23 cellular contexts compared by ENCODE assay signal in the genomic region with DNA sequence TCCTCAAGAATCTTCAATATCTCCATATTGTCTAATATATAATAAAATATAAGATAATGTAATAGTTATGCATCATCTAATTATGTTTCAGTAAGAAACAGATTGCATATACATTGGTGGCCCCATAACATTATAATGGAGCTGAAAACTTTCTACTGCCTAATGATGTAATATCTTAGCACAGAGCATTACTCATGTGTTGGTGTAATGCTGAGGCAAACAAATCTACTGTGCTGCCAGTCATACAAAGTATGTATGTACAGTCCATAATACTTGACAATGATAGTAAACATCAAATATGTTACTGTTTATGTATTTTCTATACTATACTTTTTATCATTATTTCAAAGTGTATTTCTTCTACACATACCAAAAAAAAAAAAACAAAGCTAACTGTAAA.
DNase-seq lines count a peak whose midpoint lies in the region; ATAC-seq, FAIRE-seq and TF ChIP-seq lines count a peak whose summit lies in the region.
"Had no signal": no experiment of that assay in that cellular context is flagged by ENCODE, and none has a peak within 500 bp of the region (broad histone marks: within the 10 kb centered on the region; RNA-seq: fewer than 3 reads in every experiment).

No MANE protein-coding gene starts in this region.

- ATAC-seq in GM12878, result peak; percentile 23; the same call in 1 of the 3 replicates
- ATAC-seq: Right ventricle myocardium inferior had no signal

- POLR2A ChIA-PET in GM12878 (lab: Charles Lee), result interaction anchor here (2.5 kb wide), 1 partner anchor 129 kb away, joined by 27 read pairs; a partner anchor contains a TSS
- POLR2A ChIA-PET in activated CD4-positive, alpha-beta T cell treated with anti-CD3 and anti-CD28 coated beads, Interleukin-2, amount 10 ng/mL, durations not matched to agents 7 days and 5 days (lab: Charles Lee), result no interaction called here

- H3K9me3 Mint-ChIP-seq in activated CD4-positive, alpha-beta T cell treated with anti-CD3 and anti-CD28 coated beads, Interleukin-2, amount 10 ng/mL, durations not matched to agents 7 days and 5 days, result peaks cover 9% of the 10 kb centered on the region

- H2AFZ ChIP-seq in GM12878 (ENCODE audit: control insufficient read depth, low read depth, low read length), result no peak overlapping the region

- no peak for TF ChIP-seq POLR2A in GM12892 (IDR thresholded peaks at IDR 0.05; ENCODE audit: low read depth, low read length)
- TF ChIP-seq POLR2A in GM12878 (IDR thresholded peaks at IDR 0.05; ENCODE audit: low read depth, low read length), result no peak

- H3K27me3 ChIP-seq in GM12878 (replicated peaks in 1 of 2; ENCODE audit: control insufficient read depth in 2 of 2, insufficient read depth in 2 of 2, low read length in 1 of 2), result no peaks in the 10 kb centered on the region
- H3K27me3 ChIP-seq: BLaER1 had no signal

- H3K4me1 Mint-ChIP-seq in activated CD4-positive, alpha-beta T cell treated with anti-CD3 and anti-CD28 coated beads, Interleukin-2, amount 10 ng/mL, durations not matched to agents 7 days and 5 days, result peaks cover 8% of the 10 kb centered on the region

- no TSS peak for BruUV-seq in GM12878 (replicated peaks; lab: Mats Ljungman, UMichigan)

- H3K9ac ChIP-seq in GM12878 (ENCODE audit: control insufficient read depth, insufficient read depth, low read length), result no peak overlapping the region
- H3K9ac ChIP-seq: BLaER1 had no signal

- H3K4me2 ChIP-seq in GM12878 (ENCODE audit: control insufficient read depth, insufficient read depth), result no peak overlapping the region
- H3K4me2 ChIP-seq: BLaER1 had no signal

- RAD21 ChIA-PET in GM12878 (lab: Charles Lee; ENCODE audit: unreplicated experiment), result interaction anchor here (0.7 to 3.2 kb wide), 9 partner anchors 8 to 129 kb away, joined by 3 to 58 read pairs (median 3); a partner anchor contains a TSS

- TF ChIP-seq EP300 in GM12878 (IDR thresholded peaks at IDR 0.05; ENCODE audit: borderline replicate concordance in 1 of 2, control insufficient read depth in 1 of 2, low read depth in 2 of 2, low read length in 2 of 2), result no peak

- CTCF ChIA-PET in GM12878 (lab: Yijun Ruan, JAX), result interaction anchor here (0.6 to 3.4 kb wide), 5 partner anchors 46 to 496 kb away, joined by 3 to 34 read pairs (median 4); a partner anchor contains a TSS
- CTCF ChIA-PET in activated CD4-positive, alpha-beta T cell treated with anti-CD3 and anti-CD28 coated beads, Interleukin-2, amount 10 ng/mL, durations not matched to agents 7 days and 5 days (lab: Charles Lee), result interaction anchor here (0.7 kb wide), 1 partner anchor 1179 kb away, joined by 3 read pairs; no protein-coding TSS in a partner anchor

- no peaks in the 10 kb centered on the region for H3K36me3 Mint-ChIP-seq in activated CD4-positive, alpha-beta T cell treated with anti-CD3 and anti-CD28 coated beads, Interleukin-2, amount 10 ng/mL, durations not matched to agents 7 days and 5 days (ENCODE audit: low read depth)
- H3K36me3 Mint-ChIP-seq: IgD-negative memory B cell had no signal

- peaks cover 7% of the 10 kb centered on the region for H3K9me3 ChIP-seq in GM12878 (replicated peaks; ENCODE audit: control insufficient read depth, insufficient read depth, low read length)
- H3K9me3 ChIP-seq: BLaER1 had no signal

- no peak overlapping the region for H3K27ac Mint-ChIP-seq in activated CD4-positive, alpha-beta T cell treated with anti-CD3 and anti-CD28 coated beads, Interleukin-2, amount 10 ng/mL, durations not matched to agents 7 days and 5 days
- H3K27ac Mint-ChIP-seq: CD4-positive, alpha-beta memory T cell; H9; IgD-negative memory B cell had no signal

- no peaks in the 10 kb centered on the region for H3K27me3 Mint-ChIP-seq in activated CD4-positive, alpha-beta T cell treated with anti-CD3 and anti-CD28 coated beads, Interleukin-2, amount 10 ng/mL, durations not matched to agents 7 days and 5 days
- H3K27me3 Mint-ChIP-seq: CD4-positive, alpha-beta memory T cell; IgD-negative memory B cell had no signal

- no peaks in the 10 kb centered on the region for H4K20me1 ChIP-seq in GM12878 (ENCODE audit: control insufficient read depth, insufficient read depth)
- H4K20me1 ChIP-seq: BLaER1 had no signal

- H3K27ac ChIP-seq in GM12878 (ENCODE audit: control insufficient read depth, insufficient read depth), result 0 out of 2 replicates have a peak overlapping the region, but pooled peaks have one; percentile 23
- H3K27ac ChIP-seq: BLaER1 had no signal

- H3K4me3 ChIP-seq in GM12878 (no peak overlapping the region), fibroblast of pulmonary artery (replicated peaks; ENCODE audit: low read depth, low read length) (no peak overlapping the region)
- H3K4me3 ChIP-seq: BLaER1 had no signal

- DNase-seq in GM12892 (ENCODE audit: insufficient read length), result no peak
- DNase-seq in NCI-H460 (ENCODE audit: extremely low read depth, low read depth), result peak; percentile 16
- no peak for DNase-seq in GM12878 (ENCODE audit: low read depth, low spot score)
- DNase-seq in fibroblast of pulmonary artery (ENCODE audit: low read depth), result peak; percentile 9
- no peak for DNase-seq in NOMO-1 (lab: John Stamatoyannopoulos, UW; ENCODE audit: unreplicated experiment in 2 of 2)
- DNase-seq in activated CD4-positive, alpha-beta T cell treated with anti-CD3 and anti-CD28 coated beads, Interleukin-2, amount 10 ng/mL, durations not matched to agents 7 days and 5 days, result no peak
- no peak for DNase-seq in iPS-NIHi7 (ENCODE audit: extremely low spot score)
- DNase-seq in GOT3 (lab: John Stamatoyannopoulos, UW), result no peak
- DNase-seq: CD4-positive, alpha-beta memory T cell; DMS153; EL; H9; Karpas-422; MM.1S; NCI-H1105 treated with DMSO at 0.1 percent for 48 hours; NCI-H1694 treated with DMSO at 0.1 percent for 48 hours; NCI-H2107; NCI-H510A treated with DMSO at 0.1 percent for 48 hours; NCI-H82; SW 1271 had no signal

- no peak for TF ChIP-seq RAD21 in GM12878 (IDR thresholded peaks at IDR 0.05; ENCODE audit: insufficient read depth, low read depth, low read length)

- SMC1A ChIA-PET in GM12878 (lab: Charles Lee; ENCODE audit: uncharacterized antibody, unreplicated experiment), result interaction anchor here (0.8 to 4.5 kb wide), 7 partner anchors 12 to 128 kb away, joined by 3 to 21 read pairs (median 4); a partner anchor contains a TSS

- TF ChIP-seq CTCF in GM12878 (IDR thresholded peaks at IDR 0.05 in 2 of 3, conservative IDR thresholded peaks at IDR 0.05 in 1 of 3; ENCODE audit: control insufficient read depth in 2 of 3, extremely low read depth in 1 of 3, insufficient read depth in 1 of 3, low read depth in 3 of 3, low read length in 3 of 3) (no peak), fibroblast of pulmonary artery (IDR thresholded peaks at IDR 0.05; ENCODE audit: low read length, missing control alignments) (no peak)

- H3K4me1 ChIP-seq in GM12878 (ENCODE audit: control insufficient read depth, insufficient read depth, low read length), result peaks cover 11% of the 10 kb centered on the region; the same call in 1 of the 2 replicates

- FAIRE-seq in GM12892 (lab: Jason Lieb, UNC), result peak; percentile 51
- FAIRE-seq in GM12878 (lab: Jason Lieb, UNC), result no peak

- no peak overlapping the region for H3K4me3 Mint-ChIP-seq in activated CD4-positive, alpha-beta T cell treated with anti-CD3 and anti-CD28 coated beads, Interleukin-2, amount 10 ng/mL, durations not matched to agents 7 days and 5 days
- H3K4me3 Mint-ChIP-seq: CD4-positive, alpha-beta memory T cell; H9; IgD-negative memory B cell had no signal

- H3K79me2 ChIP-seq in GM12878 (ENCODE audit: control insufficient read depth, insufficient read depth, low read length), result no peaks in the 10 kb centered on the region; the same call in 1 of the 2 replicates

- in situ Hi-C loops in GM12878 (cut with MboI), result loop anchor here (25.0 kb wide), 5 partner anchors 89 to 836 kb away; a partner anchor contains a TSS

- intact Hi-C loops in GM12878 (cut with micrococcal nuclease; ENCODE audit: unreplicated experiment), result loop anchor here (5.0 kb wide), 1 partner anchor 36 kb away; no protein-coding TSS in a partner anchor

- no peaks in the 10 kb centered on the region for H3K36me3 ChIP-seq in GM12878 (ENCODE audit: control insufficient read depth in 2 of 2, insufficient read depth in 2 of 2, low read length in 1 of 2)
- H3K36me3 ChIP-seq: BLaER1 had no signal

TF ChIP-seq in GM12878, 131 proteins besides CTCF, POLR2A, EP300 and RAD21:
- TF ChIP-seq CREM (IDR thresholded peaks at IDR 0.05; ENCODE audit: low read depth) (0 out of 2 replicates have a peak, but pooled peaks have one; percentile 9), PAX8 (IDR thresholded peaks at IDR 0.05) (no peak), JUNB (IDR thresholded peaks at IDR 0.05) (peak; percentile 21; the same call in 1 of the 2 replicates)
TF ChIP-seq in GM12878: peak in this region for 2.

Comparison
In these comparisons a context has a peak if more than half of its experiments do, and no peak if none do; other contexts are left out.
1. DNase-seq: peak in NCI-H460 (single experiment) and fibroblast of pulmonary artery (single experiment); none in GM12892 (single experiment), GM12878 (single experiment), NOMO-1 (0 of 2), activated CD4-positive, alpha-beta T cell treated with anti-CD3 and anti-CD28 coated beads, Interleukin-2, amount 10 ng/mL, durations not matched to agents 7 days and 5 days (single experiment), iPS-NIHi7 (single experiment) and GOT3 (single experiment).